Comparison of ENCODE assay signal across 8 cellular contexts in genomic region chr3:129160891-129161859, GRCh38. TPM values are rescaled to one million over a fixed set of nuclear protein-coding genes. Genes with fewer than 3 reads are reported as not detected.
DNase-seq lines count a peak whose midpoint lies in the region; ATAC-seq and TF ChIP-seq lines count a peak whose summit lies in the region.

Gene ISY1, minus strand, starts transcription at chr3:129161063. Its CDS starts 88 bp downstream, at chr3:129160975.

- TF ChIP-seq CTCF in GM23338 (conservative IDR thresholded peaks at IDR 0.05; ENCODE audit: low read depth in 2 of 2), result peak; percentile 68 to 78

- DNase-seq in ELF-1 (ENCODE audit: low read depth, low spot score) (peak; percentile 98), GM23338 (ENCODE audit: low spot score) (peak; percentile 98), LHCN-M2 (ENCODE audit: low read depth) (peak; percentile 97), RPMI7951 (ENCODE audit: low read depth) (peak; percentile 97), fibroblast of gingiva (ENCODE audit: low read depth) (peak; percentile 96)
- DNase-seq in activated T-helper 1 cell treated with anti-CD3 and anti-CD28 coated beads, Interleukin-12 subunit alpha, Interleukin-12 subunit beta, Interleukin-2, Interleukin-4 antibody, amounts not matched to agents 30 ng/mL and 10 ng/mL and 1 ng/mL, durations not matched to agents 14 hours and 24 hours and 36 hours (ENCODE audit: low spot score), result peak; percentile 88
- DNase-seq in naive thymus-derived CD8-positive, alpha-beta T cell, result peak; percentile 74 to 93 (median 87)
- DNase-seq in stimulated activated naive CD4-positive, alpha-beta T cell (lab: John Stamatoyannopoulos, UW), result peak; percentile 83 to 93 (median 86)

- peaks cover 14% of the 10 kb centered on the region for H3K4me1 Mint-ChIP-seq in GM23338
- H3K4me1 Mint-ChIP-seq in activated T-helper 1 cell treated with anti-CD3 and anti-CD28 coated beads, Interleukin-12 subunit alpha, Interleukin-12 subunit beta, Interleukin-2, Interleukin-4 antibody, amounts not matched to agents 30 ng/mL and 10 ng/mL and 1 ng/mL, durations not matched to agents 14 hours and 24 hours and 36 hours (ENCODE audit: low read depth), result peaks cover 34% of the 10 kb centered on the region
- peaks cover 12 to 48% (median 36%) of the 10 kb centered on the region in 4 donors for H3K4me1 Mint-ChIP-seq in naive thymus-derived CD8-positive, alpha-beta T cell

- peaks cover 1% of the 10 kb centered on the region for H3K36me3 ChIP-seq in GM23338 (ENCODE audit: insufficient read depth)

- peak within 1 kb of the TSS; percentile 100 for H3K4me2 ChIP-seq in GM23338

- H3K27me3 Mint-ChIP-seq in GM23338 (ENCODE audit: insufficient read depth, low read depth, poor library complexity), result peaks cover 16% of the 10 kb centered on the region
- H3K27me3 Mint-ChIP-seq in activated T-helper 1 cell treated with anti-CD3 and anti-CD28 coated beads, Interleukin-12 subunit alpha, Interleukin-12 subunit beta, Interleukin-2, Interleukin-4 antibody, amounts not matched to agents 30 ng/mL and 10 ng/mL and 1 ng/mL, durations not matched to agents 14 hours and 24 hours and 36 hours (ENCODE audit: insufficient read depth), result no peaks in the 10 kb centered on the region
- H3K27me3 Mint-ChIP-seq in naive thymus-derived CD8-positive, alpha-beta T cell, result no peaks in the 10 kb centered on the region

- peaks cover 11% of the 10 kb centered on the region; the same call in 2 of the 3 replicates for H3K36me3 Mint-ChIP-seq in GM23338 (ENCODE audit: low read depth)
- H3K36me3 Mint-ChIP-seq in activated T-helper 1 cell treated with anti-CD3 and anti-CD28 coated beads, Interleukin-12 subunit alpha, Interleukin-12 subunit beta, Interleukin-2, Interleukin-4 antibody, amounts not matched to agents 30 ng/mL and 10 ng/mL and 1 ng/mL, durations not matched to agents 14 hours and 24 hours and 36 hours (ENCODE audit: low read depth), result peaks cover 19% of the 10 kb centered on the region
- H3K36me3 Mint-ChIP-seq in naive thymus-derived CD8-positive, alpha-beta T cell, result peaks cover 0 to 37% (median 8%) of the 10 kb centered on the region in 3 donors

- peak within 1 kb of the TSS; percentile 97; the same call in 1 of the 2 replicates for H2AFZ ChIP-seq in GM23338

- peak within 1 kb of the TSS; percentile 82 for H3K4me3 ChIP-seq in GM23338

- peaks cover 19% of the 10 kb centered on the region for H3K79me2 ChIP-seq in GM23338 (replicated peaks; ENCODE audit: insufficient read depth)

- peak within 1 kb of the TSS; percentile 100 for H3K27ac Mint-ChIP-seq in GM23338
- H3K27ac Mint-ChIP-seq in activated T-helper 1 cell treated with anti-CD3 and anti-CD28 coated beads, Interleukin-12 subunit alpha, Interleukin-12 subunit beta, Interleukin-2, Interleukin-4 antibody, amounts not matched to agents 30 ng/mL and 10 ng/mL and 1 ng/mL, durations not matched to agents 14 hours and 24 hours and 36 hours, result peak within 1 kb of the TSS; percentile 99
- H3K27ac Mint-ChIP-seq in naive thymus-derived CD8-positive, alpha-beta T cell, result peak within 1 kb of the TSS; percentile 98 to 100 (median 99)

- intact Hi-C loops in activated T-helper 1 cell treated with anti-CD3 and anti-CD28 coated beads, Interleukin-12 subunit alpha, Interleukin-12 subunit beta, Interleukin-2, Interleukin-4 antibody, amounts not matched to agents 30 ng/mL and 10 ng/mL and 1 ng/mL, durations not matched to agents 14 hours and 24 hours and 36 hours (cut with micrococcal nuclease), result loop anchor here (1.0 kb wide), 13 partner anchors 23 to 544 kb away; partner anchors contain the start of genes ACAD9, COPG1, HMCES and IFT122

- POLR2A ChIA-PET in naive thymus-derived CD8-positive, alpha-beta T cell (lab: Charles Lee), result interaction anchor here (0.6 to 2.6 kb wide), 15 partner anchors 10 to 191 kb away, joined by 3 to 44 read pairs (median 3); partner anchors contain the start of genes CNBP and COPG1

- peak within 1 kb of the TSS; percentile 100 for H3K27ac ChIP-seq in GM23338 (ENCODE audit: low read depth)

- peaks cover 13% of the 10 kb centered on the region for H4K20me1 ChIP-seq in GM23338 (replicated peaks; ENCODE audit: insufficient read depth)

- peak within 1 kb of the TSS; percentile 96 for H3K4me3 Mint-ChIP-seq in GM23338
- H3K4me3 Mint-ChIP-seq in activated T-helper 1 cell treated with anti-CD3 and anti-CD28 coated beads, Interleukin-12 subunit alpha, Interleukin-12 subunit beta, Interleukin-2, Interleukin-4 antibody, amounts not matched to agents 30 ng/mL and 10 ng/mL and 1 ng/mL, durations not matched to agents 14 hours and 24 hours and 36 hours, result peak within 1 kb of the TSS; percentile 97
- peak within 1 kb of the TSS; percentile 96 to 100 (median 98) for H3K4me3 Mint-ChIP-seq in naive thymus-derived CD8-positive, alpha-beta T cell

- no peaks in the 10 kb centered on the region for H3K9me2 ChIP-seq in GM23338 (ENCODE audit: insufficient read depth)

- H3K27me3 ChIP-seq in GM23338 (ENCODE audit: insufficient read depth), result no peaks in the 10 kb centered on the region

- peaks cover 12% of the 10 kb centered on the region; the same call in 1 of the 2 replicates for H3K4me1 ChIP-seq in GM23338 (ENCODE audit: insufficient read depth)

- ATAC-seq in GM23338, result peak; percentile 77
- ATAC-seq in naive thymus-derived CD8-positive, alpha-beta T cell, result peak; percentile 80 to 81

- no peaks in the 10 kb centered on the region; the same call in 2 of the 3 replicates for H3K9me3 Mint-ChIP-seq in GM23338
- H3K9me3 Mint-ChIP-seq in activated T-helper 1 cell treated with anti-CD3 and anti-CD28 coated beads, Interleukin-12 subunit alpha, Interleukin-12 subunit beta, Interleukin-2, Interleukin-4 antibody, amounts not matched to agents 30 ng/mL and 10 ng/mL and 1 ng/mL, durations not matched to agents 14 hours and 24 hours and 36 hours, result no peaks in the 10 kb centered on the region
- no peaks in the 10 kb centered on the region for H3K9me3 Mint-ChIP-seq in naive thymus-derived CD8-positive, alpha-beta T cell

- H3F3A ChIP-seq in GM23338 (replicated peaks; ENCODE audit: low read depth), result peaks cover 19% of the 10 kb centered on the region

TF ChIP-seq in GM23338, 12 proteins besides CTCF, POLR2A, EP300 and RAD21 (continues in another document):
- TF ChIP-seq EZH2phosphoT487 (IDR thresholded peaks at IDR 0.05; ENCODE audit: unreplicated experiment) (no peak), ZNF331 (CRISPR knock-in tag; IDR thresholded peaks at IDR 0.05; ENCODE audit: low read depth) (no peak), ZNF114 (CRISPR knock-in tag; IDR thresholded peaks at IDR 0.05) (peak; percentile 88)

RNA-seq across cellular contexts. Expression of gene ISY1, which starts in this region (rescaled TPM):
- total RNA-seq in GM23338 (2014; rRNA removed; shearing (Covaris generic)), result 10.0 and 11.3 TPM in 2 replicates
- 20.2 and 23.6 TPM in 2 replicates for polyA plus RNA-seq in GM23338 (2016; fragmentation: Nextera tagmentation; extraction: Ambion mirVana)
- 26.9 TPM in 2 replicates for total RNA-seq in LHCN-M2 (2014; rRNA removed)
- 26.8 TPM for polyA plus RNA-seq in LHCN-M2 (2012)
- 46.6 and 49.1 TPM in 2 replicates for total RNA-seq in RPMI7951 (2014; rRNA removed; shearing (Covaris generic))
- total RNA-seq in activated T-helper 1 cell treated with anti-CD3 and anti-CD28 coated beads, Interleukin-12 subunit alpha, Interleukin-12 subunit beta, Interleukin-2, Interleukin-4 antibody, amounts not matched to agents 30 ng/mL and 10 ng/mL and 1 ng/mL, durations not matched to agents 14 hours and 24 hours and 36 hours, result 72.3 and 75.4 TPM in 2 replicates
- total RNA-seq in naive thymus-derived CD8-positive, alpha-beta T cell, result 10 to 100 TPM; 47.1 to 47.2 TPM
- polyA plus RNA-seq in naive thymus-derived CD8-positive, alpha-beta T cell, result 100 to 1,000 TPM; 101 to 119 (median 107) TPM

Comparison
In these comparisons a context has a peak if more than half of its experiments do, and no peak if none do; other contexts are left out.
1. Peak in every context shown above with its lines: DNase-seq, ATAC-seq, H3K4me3 ChIP-seq and H3K27ac ChIP-seq.